In the genomic region with DNA sequence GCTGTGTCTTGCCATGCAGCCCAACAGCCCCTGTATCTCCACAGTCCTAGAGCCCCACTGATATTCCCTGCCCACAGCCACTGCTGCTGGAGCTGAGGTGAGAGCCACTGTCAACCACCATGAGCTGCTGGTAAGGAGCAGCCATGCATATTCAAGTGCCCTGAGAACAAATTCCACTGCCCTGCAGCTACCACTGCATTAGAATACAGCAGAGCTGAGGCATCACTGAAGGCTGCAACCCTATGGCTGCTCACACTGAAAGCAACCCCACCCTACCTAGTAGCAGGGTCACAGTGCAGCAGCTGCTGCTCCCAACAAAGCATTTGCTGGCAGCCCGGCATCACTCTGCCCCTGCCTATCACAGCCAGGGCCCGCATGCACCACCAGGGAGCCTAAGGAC, we compare ENCODE assay signal across 23 cellular contexts.
"Had no signal": no experiment of that assay in that cellular context is flagged by ENCODE, and none has a peak within 500 bp of the region (broad histone marks: within the 10 kb centered on the region; RNA-seq: fewer than 3 reads in every experiment).

No MANE protein-coding gene starts in this region.

- H3K27ac Mint-ChIP-seq: mesothelial cell of epicardium, nephron progenitor cell, type B pancreatic cell had no signal

- H3K4me3 Mint-ChIP-seq: central memory CD8-positive, alpha-beta T cell; mesothelial cell of epicardium; naive thymus-derived CD4-positive, alpha-beta T cell; nephron progenitor cell; type B pancreatic cell had no signal

- H3K27me3 Mint-ChIP-seq: central memory CD8-positive, alpha-beta T cell; naive thymus-derived CD4-positive, alpha-beta T cell; type B pancreatic cell had no signal

- H3K36me3 ChIP-seq: uterus had no signal

- DNase-seq: cortex of kidney; dorsolateral prefrontal cortex; effector CD8-positive, alpha-beta T cell; islet precursor cell; naive thymus-derived CD4-positive, alpha-beta T cell; nephron progenitor cell; posterior cingulate gyrus; sigmoid colon; small intestine; stimulated activated CD4-positive, alpha-beta T cell treated with anti-CD3 and anti-CD28 coated beads, Interleukin-12 subunit alpha, Interleukin-12 subunit beta, amount 100 ng/mL, for 4 hours; stimulated activated naive CD4-positive, alpha-beta T cell; stomach; substantia nigra; uterus had no signal

- H3K4me1 Mint-ChIP-seq: central memory CD8-positive, alpha-beta T cell; mesothelial cell of epicardium; nephron progenitor cell had no signal

- H3K4me1 ChIP-seq: esophagus muscularis mucosa, gastroesophageal sphincter, right atrium auricular region, sigmoid colon, stomach, uterus had no signal

- H3K27ac ChIP-seq: dorsolateral prefrontal cortex, epithelial cell of prostate, esophagus muscularis mucosa, gastroesophageal sphincter, right atrium auricular region, sigmoid colon, stomach, thoracic aorta, uterus had no signal

- H3K4me3 ChIP-seq: dorsolateral prefrontal cortex, esophagus muscularis mucosa, gastroesophageal sphincter, right atrium auricular region, sigmoid colon, stomach, thoracic aorta, uterus had no signal

- FAIRE-seq: endometrium, small intestine had no signal

- H3K27me3 ChIP-seq: dorsolateral prefrontal cortex, esophagus muscularis mucosa, gastroesophageal sphincter, right atrium auricular region, sigmoid colon, stomach, uterus had no signal
